Comparison of ENCODE assay signal across 16 cellular contexts in the genomic region with DNA sequence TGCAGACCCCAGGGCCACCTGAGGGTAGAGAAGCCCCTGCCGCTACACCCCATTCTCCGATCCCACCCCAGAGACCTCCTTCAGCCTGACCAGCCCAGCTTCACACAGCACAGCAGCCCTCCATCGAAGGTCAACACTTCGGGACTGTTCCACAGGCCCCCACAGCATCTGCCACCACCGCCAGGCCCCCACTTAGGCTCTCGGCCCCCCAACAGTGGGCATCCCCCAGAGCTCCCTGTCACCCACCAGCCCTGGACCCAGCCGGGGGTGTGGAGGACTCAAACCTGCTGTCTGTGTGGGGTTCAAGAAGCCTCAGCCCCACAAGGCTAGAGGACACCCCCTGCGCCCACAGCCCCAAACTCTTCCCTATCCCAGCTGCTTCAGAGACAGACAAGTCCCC. TPM values are rescaled to one million over a fixed set of nuclear protein-coding genes. Genes with fewer than 3 reads are reported as not detected.
DNase-seq lines count a peak whose midpoint lies in the region; ATAC-seq and TF ChIP-seq lines count a peak whose summit lies in the region.
"Had no signal": no experiment of that assay in that cellular context is flagged by ENCODE, and none has a peak within 500 bp of the region (broad histone marks: within the 10 kb centered on the region; RNA-seq: fewer than 3 reads in every experiment).

No MANE protein-coding gene starts in this region.

- ATAC-seq in effector memory CD8-positive, alpha-beta T cell (replicated peaks): no peak
- ATAC-seq in gastroesophageal sphincter: no peak
- no peak for ATAC-seq in right cardiac atrium

- POLR2A ChIA-PET in RWPE1 (lab: Yijun Ruan, JAX; ENCODE audit: low non-redundant PET): no interaction called here

- H3K9me3 ChIP-seq in thymus (ENCODE audit: control insufficient read depth) (no peaks in the 10 kb centered on the region), gastroesophageal sphincter (no peaks in the 10 kb centered on the region), right cardiac atrium (ENCODE audit: control insufficient read depth, low read length) (no peaks in the 10 kb centered on the region)
- H3K9me3 ChIP-seq: lower lobe of right lung, neutrophil, suprapubic skin had no signal

- H3K4me1 Mint-ChIP-seq in activated T-cell treated with anti-CD3 and anti-CD28 coated beads, Interleukin-2, amount 50 U/mL, for 24 hours (ENCODE audit: low read depth): peaks cover 68% of the 10 kb centered on the region
- peaks cover 37 to 58% of the 10 kb centered on the region in 2 donors for H3K4me1 Mint-ChIP-seq in effector memory CD8-positive, alpha-beta T cell (ENCODE audit: low read depth in 2 of 2)

- no peak for TF ChIP-seq CTCF in RWPE1 (conservative IDR thresholded peaks at IDR 0.05; ENCODE audit: low read depth)
- TF ChIP-seq CTCF in gastroesophageal sphincter (IDR thresholded peaks at IDR 0.05): no peak

- intact Hi-C loops in right cardiac atrium (cut with DNase I): no loop called here

- peak overlapping the region; percentile 96 for H3K4me3 Mint-ChIP-seq in activated T-cell treated with anti-CD3 and anti-CD28 coated beads, Interleukin-2, amount 50 U/mL, for 24 hours
- H3K4me3 Mint-ChIP-seq in effector memory CD8-positive, alpha-beta T cell: peak overlapping the region; percentile 75 to 96

- no peaks in the 10 kb centered on the region for H3K27me3 ChIP-seq in thymus (ENCODE audit: control insufficient read depth, insufficient read depth)
- H3K27me3 ChIP-seq in gastroesophageal sphincter: no peaks in the 10 kb centered on the region
- H3K27me3 ChIP-seq in right cardiac atrium (ENCODE audit: control insufficient read depth, insufficient read depth): no peaks in the 10 kb centered on the region
- H3K27me3 ChIP-seq: neutrophil, suprapubic skin had no signal

- TF ChIP-seq POLR2A in gastroesophageal sphincter (IDR thresholded peaks at IDR 0.05): no peak

- DNase-seq in activated T-cell treated with anti-CD3 and anti-CD28 coated beads, Interleukin-2, amount 50 U/mL, for 24 hours: no peak
- DNase-seq in activated T-cell treated with anti-CD3 and anti-CD28 coated beads, Interleukin-2, amount 50 U/mL, for 48 hours: no peak
- DNase-seq in RWPE1 (ENCODE audit: low spot score) (no peak), DMS79 treated with DMSO at 0.1 percent for 48 hours (lab: John Stamatoyannopoulos, UW) (no peak), right cardiac atrium (no peak)
- no peak for DNase-seq in effector memory CD8-positive, alpha-beta T cell
- DNase-seq: anterior cingulate cortex, lower lobe of right lung, NCI-H1105, NCI-H226 had no signal

- H3K36me3 Mint-ChIP-seq in activated T-cell treated with anti-CD3 and anti-CD28 coated beads, Interleukin-2, amount 50 U/mL, for 24 hours (ENCODE audit: low read depth): peaks cover 55% of the 10 kb centered on the region
- peaks cover 45% of the 10 kb centered on the region for H3K36me3 Mint-ChIP-seq in effector memory CD8-positive, alpha-beta T cell (ENCODE audit: insufficient read depth)

- peak overlapping the region; percentile 94 for H3K27ac Mint-ChIP-seq in activated T-cell treated with anti-CD3 and anti-CD28 coated beads, Interleukin-2, amount 50 U/mL, for 24 hours
- H3K27ac Mint-ChIP-seq in effector memory CD8-positive, alpha-beta T cell: peak overlapping the region; percentile 88 to 95

- H3K4me1 ChIP-seq in thymus (ENCODE audit: control insufficient read depth, insufficient read depth, low read length) (peaks cover 55% of the 10 kb centered on the region), gastroesophageal sphincter (peaks cover 0 to 55% (median 40%) of the 10 kb centered on the region in 3 donors), right cardiac atrium (ENCODE audit: control insufficient read depth, insufficient read depth, low read length) (peaks cover 10% of the 10 kb centered on the region)

- no peaks in the 10 kb centered on the region for H3K27me3 Mint-ChIP-seq in activated T-cell treated with anti-CD3 and anti-CD28 coated beads, Interleukin-2, amount 50 U/mL, for 24 hours
- H3K27me3 Mint-ChIP-seq in effector memory CD8-positive, alpha-beta T cell: no peaks in the 10 kb centered on the region

- WGBS in thymus: 82% methylated on average over 8 of the region's 8 CpGs
- 50% methylated on average over 2 of the region's 8 CpGs; no CpG with 5 or more reads in 1 of the 2 donors for WGBS in gastroesophageal sphincter (ENCODE audit: low coverage in 1 of 2), 2 donors
- WGBS in right cardiac atrium: 81% methylated on average over 8 of the region's 8 CpGs

- H3K9me3 Mint-ChIP-seq in activated T-cell treated with anti-CD3 and anti-CD28 coated beads, Interleukin-2, amount 50 U/mL, for 24 hours: no peaks in the 10 kb centered on the region
- no peaks in the 10 kb centered on the region for H3K9me3 Mint-ChIP-seq in effector memory CD8-positive, alpha-beta T cell

- peaks cover 48% of the 10 kb centered on the region for H3K36me3 ChIP-seq in thymus (ENCODE audit: control insufficient read depth, insufficient read depth)
- H3K36me3 ChIP-seq in gastroesophageal sphincter: peaks cover 0 to 56% of the 10 kb centered on the region in 2 donors

- H3K27ac ChIP-seq in RWPE1 (peak overlapping the region; percentile 87), thymus (ENCODE audit: low read depth) (peak overlapping the region; percentile 94), gastroesophageal sphincter (no peak overlapping the region), right cardiac atrium (ENCODE audit: low read length) (no peak overlapping the region)
- H3K27ac ChIP-seq: neutrophil, suprapubic skin had no signal

- H3K4me3 ChIP-seq in thymus (ENCODE audit: low read length) (peak overlapping the region; percentile 51), gastroesophageal sphincter (no peak overlapping the region), right cardiac atrium (ENCODE audit: low read length) (no peak overlapping the region)
- H3K4me3 ChIP-seq: lower lobe of right lung, smooth muscle cell, suprapubic skin had no signal

- TF ChIP-seq EP300 in gastroesophageal sphincter (IDR thresholded peaks at IDR 0.05): no peak

- CTCF ChIA-PET in RWPE1 (lab: Yijun Ruan, JAX): interaction anchor here (0.5 kb wide), 1 partner anchor 29 kb away, joined by 3 read pairs; no protein-coding TSS in a partner anchor

RNA-seq across cellular contexts. Expression of gene SBF1, which starts 6.2 kb away (rescaled TPM):
- 88.2 TPM for polyA plus RNA-seq in thymus
- 100 to 1,000 TPM in 1 of 4 donors, 10 to 100 TPM in 3; 63.7 to 122 (median 64.4) TPM for total RNA-seq in gastroesophageal sphincter
- 10 to 100 TPM; 50.3 to 54.8 (median 53.9) TPM for total RNA-seq in right cardiac atrium
- 39.2 TPM for polyA plus RNA-seq in right cardiac atrium

RNA-seq across cellular contexts. Expression of gene ADM2, which starts 12.7 kb away (rescaled TPM):
- polyA plus RNA-seq in thymus (1.4 TPM), right cardiac atrium (0.05 TPM)
- total RNA-seq in gastroesophageal sphincter (under 1 TPM in 1 of 4 donors, not detected in 3; 0.40 TPM), right cardiac atrium (under 1 TPM in 2 of 4 donors, not detected in 2; 0.11 to 0.32 TPM)

RNA-seq across cellular contexts. Expression of gene MIOX, which starts 18.0 kb away (rescaled TPM):
- polyA plus RNA-seq in thymus (1.7 TPM), right cardiac atrium (not detected)
- total RNA-seq in gastroesophageal sphincter (not detected), right cardiac atrium (not detected)
- total RNA-seq: dermis microvascular lymphatic vessel endothelial cell, lower lobe of right lung, smooth muscle cell, suprapubic skin had no signal

RNA-seq across cellular contexts. Expression of gene LMF2, which starts 38.9 kb away (rescaled TPM):
- polyA plus RNA-seq in thymus (90.2 TPM), right cardiac atrium (29.0 TPM)
- total RNA-seq in gastroesophageal sphincter (10 to 100 TPM; 35.5 to 58.4 (median 45.1) TPM), right cardiac atrium (10 to 100 TPM; 32.2 to 33.7 (median 33.3) TPM)

RNA-seq across cellular contexts. Expression of gene NCAPH2, which starts 39.4 kb away (rescaled TPM):
- polyA plus RNA-seq in thymus (40.8 TPM), right cardiac atrium (29.1 TPM)
- total RNA-seq in gastroesophageal sphincter (10 to 100 TPM; 34.8 to 45.0 (median 42.1) TPM), right cardiac atrium (10 to 100 TPM; 23.3 to 35.0 (median 28.6) TPM)

Comparison
In these comparisons a context has a peak if more than half of its experiments do, and no peak if none do; other contexts are left out.
1. H3K27ac ChIP-seq: peak in RWPE1 (single experiment) and thymus (single experiment); none in gastroesophageal sphincter (0 of 4) and right cardiac atrium (single experiment).